In the genomic region with DNA sequence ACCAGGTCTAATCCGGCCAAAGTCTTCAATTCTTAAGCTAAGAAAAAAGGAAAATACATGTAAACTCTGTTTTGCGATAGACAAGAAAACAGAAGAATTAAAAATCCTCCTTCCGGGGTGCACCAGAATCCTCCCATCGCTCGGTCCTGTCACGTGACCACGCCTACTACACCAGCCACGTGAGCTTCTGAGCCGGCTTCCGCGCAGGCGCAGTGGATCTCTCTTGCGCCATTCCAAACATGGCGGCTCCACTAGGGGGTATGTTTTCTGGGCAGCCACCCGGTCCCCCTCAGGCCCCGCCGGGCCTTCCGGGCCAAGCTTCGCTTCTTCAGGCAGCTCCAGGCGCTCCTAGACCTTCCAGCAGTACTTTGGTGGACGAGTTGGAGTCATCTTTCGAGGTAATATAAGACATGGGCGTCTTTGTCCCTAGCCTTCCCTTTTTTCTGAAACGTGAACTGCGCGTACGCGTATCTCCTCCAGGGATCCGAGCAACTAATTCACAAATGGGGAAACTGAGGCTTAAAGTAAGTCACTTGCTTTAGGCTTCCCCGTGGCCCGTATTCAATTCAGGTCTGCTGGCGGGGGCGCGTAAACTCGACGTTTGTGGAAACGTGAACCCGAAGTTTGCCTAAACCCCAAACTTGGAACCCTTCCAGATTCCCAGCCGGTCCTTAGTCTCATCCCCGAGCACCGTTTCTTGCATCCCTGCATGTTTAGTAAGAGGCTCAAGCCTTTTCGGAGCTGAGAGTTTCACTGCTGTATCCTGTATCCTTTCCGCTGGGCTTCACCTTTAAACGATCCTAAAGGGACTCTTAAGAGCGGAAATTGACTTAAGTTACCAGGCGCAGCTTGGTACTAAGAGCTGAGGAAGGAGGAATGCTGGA, we compare ENCODE assay signal across 1 cellular context.
TF ChIP-seq lines count a peak whose summit lies in the region.

A gene with protein sequence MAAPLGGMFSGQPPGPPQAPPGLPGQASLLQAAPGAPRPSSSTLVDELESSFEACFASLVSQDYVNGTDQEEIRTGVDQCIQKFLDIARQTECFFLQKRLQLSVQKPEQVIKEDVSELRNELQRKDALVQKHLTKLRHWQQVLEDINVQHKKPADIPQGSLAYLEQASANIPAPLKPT (plus strand): TSS at position 226 of the 884 bp plus-strand sequence. CDS start 14 bp downstream, at position 240.

TF ChIP-seq in endothelial cell of umbilical vein, 7 proteins besides CTCF, POLR2A, EP300 and RAD21 (continued from another document):
- TF ChIP-seq GATA2 (IDR thresholded peaks at IDR 0.05; ENCODE audit: insufficient read depth, insufficient read length, low read depth, low read length), result no peak
- no peak for TF ChIP-seq JUN (IDR thresholded peaks at IDR 0.05; ENCODE audit: borderline replicate concordance, insufficient read depth, insufficient read length, low read depth)
- TF ChIP-seq, protein P1, sequence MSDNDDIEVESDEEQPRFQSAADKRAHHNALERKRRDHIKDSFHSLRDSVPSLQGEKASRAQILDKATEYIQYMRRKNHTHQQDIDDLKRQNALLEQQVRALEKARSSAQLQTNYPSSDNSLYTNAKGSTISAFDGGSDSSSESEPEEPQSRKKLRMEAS (IDR thresholded peaks at IDR 0.05; ENCODE audit: insufficient read depth, insufficient read length), result peak; percentile 98
- TF ChIP-seq POLR2AphosphoS5 (IDR thresholded peaks at IDR 0.05; ENCODE audit: insufficient read depth, low read depth, low read length), result peak; percentile 74
TF ChIP-seq in endothelial cell of umbilical vein: peak in this region for 2.
